ENCODE assay signal across 24 cellular contexts in genomic region chr1:13541435-13542215, GRCh38. TPM values are rescaled to one million over a fixed set of nuclear protein-coding genes. Genes with fewer than 3 reads are reported as not detected.
"Had no signal": no experiment of that assay in that cellular context is flagged by ENCODE, and none has a peak within 500 bp of the region (broad histone marks: within the 10 kb centered on the region; RNA-seq: fewer than 3 reads in every experiment).

No MANE protein-coding gene starts in this region.

- DNase-seq: activated CD4-positive, alpha-beta memory T cell treated with anti-CD3 and anti-CD28 coated beads for 36 hours; activated CD4-positive, alpha-beta T cell treated with anti-CD3 and anti-CD28 coated beads for 4 hours; activated naive CD4-positive, alpha-beta T cell treated with Interleukin-2 at 50 U/mL for 16 hours; activated naive CD8-positive, alpha-beta T cell treated with anti-CD3 and anti-CD28 coated beads, Interleukin-2, amount 10 ng/mL, durations not matched to agents 7 days and 5 days; activated T-cell treated with anti-CD3 and anti-CD28 coated beads for 4 hours; dermis blood vessel endothelial cell; effector memory CD4-positive, alpha-beta T cell; esophagus squamous epithelium; islet precursor cell; occipital lobe; small intestine; stimulated activated CD4-positive, alpha-beta T cell treated with anti-CD3 and anti-CD28 coated beads, Interleukin-15, amount 100 ng/mL, for 24 hours; stimulated activated CD4-positive, alpha-beta T cell treated with anti-CD3 and anti-CD28 coated beads, Interleukin-4, amount 100 ng/mL, for 1 hour; stomach; SW 1271; T-helper 2 cell; testis; upper lobe of left lung had no signal

- H3K36me3 ChIP-seq: cardiac muscle cell, esophagus squamous epithelium, stomach, upper lobe of left lung had no signal

- H3K27me3 ChIP-seq: cardiac muscle cell, testis, upper lobe of left lung had no signal

- ATAC-seq: activated T-helper 17 cell treated with anti-CD3 and anti-CD28 coated beads, Interleukin-2, amount 50 U/mL, for 72 hours; WTC11 had no signal

- H3K9me3 ChIP-seq: esophagus squamous epithelium, stomach, testis, upper lobe of left lung had no signal

- H3K4me1 ChIP-seq: testis had no signal

- FAIRE-seq: endothelial cell of umbilical vein, small intestine had no signal

- H3K4me3 ChIP-seq: cardiac muscle cell, esophagus squamous epithelium, stomach, testis, upper lobe of left lung had no signal

- H3K27ac ChIP-seq: cardiac muscle cell, testis, upper lobe of left lung had no signal

RNA-seq across cellular contexts. Expression of gene LRRC38, which starts 27.8 kb away (rescaled TPM):
- total RNA-seq: activated CD4-positive, alpha-beta memory T cell treated with anti-CD3 and anti-CD28 coated beads for 36 hours; activated naive CD8-positive, alpha-beta T cell treated with anti-CD3 and anti-CD28 coated beads, Interleukin-2, amount 10 ng/mL, durations not matched to agents 7 days and 5 days; activated T-helper 17 cell treated with anti-CD3 and anti-CD28 coated beads, Interleukin-2, amount 50 U/mL, for 72 hours; cardiac muscle cell; endothelial cell of umbilical vein; glomerular endothelial cell; mesothelial cell of epicardium; occipital lobe had no signal
- polyA plus RNA-seq: cardiac muscle cell, endothelial cell of umbilical vein had no signal

RNA-seq across cellular contexts. Expression of gene PDPN, which starts 42.0 kb away (rescaled TPM):
- total RNA-seq: activated CD4-positive, alpha-beta memory T cell treated with anti-CD3 and anti-CD28 coated beads for 36 hours; activated naive CD8-positive, alpha-beta T cell treated with anti-CD3 and anti-CD28 coated beads, Interleukin-2, amount 10 ng/mL, durations not matched to agents 7 days and 5 days; activated T-helper 17 cell treated with anti-CD3 and anti-CD28 coated beads, Interleukin-2, amount 50 U/mL, for 72 hours; endothelial cell of umbilical vein had no signal
- polyA plus RNA-seq: endothelial cell of umbilical vein had no signal
